In the genomic region with DNA sequence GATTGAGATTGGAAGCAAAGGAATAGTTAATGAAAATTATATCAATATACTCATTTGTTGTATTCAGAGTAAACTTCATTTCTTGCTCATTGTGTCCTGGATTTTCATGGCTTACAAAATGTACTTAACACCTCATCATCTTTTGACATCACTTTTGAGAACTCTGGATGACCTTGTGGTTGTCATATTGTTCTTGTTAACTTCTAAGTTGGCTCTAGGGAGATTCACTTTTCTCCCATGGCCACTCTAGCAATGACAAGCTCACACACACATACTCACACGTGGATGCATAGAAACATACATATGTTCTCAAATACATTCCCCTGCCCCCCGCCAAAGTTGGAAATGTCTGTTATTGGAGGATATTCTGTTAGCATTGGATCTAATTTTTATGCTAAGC, we compare ENCODE assay signal across 1 cellular context.
TF ChIP-seq lines count a peak whose summit lies in the region.

No MANE protein-coding gene starts in this region.

TF ChIP-seq in GM12878, 131 proteins besides CTCF, POLR2A, EP300 and RAD21:
- TF ChIP-seq ZZZ3 (IDR thresholded peaks at IDR 0.05; ENCODE audit: control insufficient read depth, insufficient read length, low read depth), result no peak
- TF ChIP-seq CREB1 (IDR thresholded peaks at IDR 0.05; ENCODE audit: low read depth), result no peak
- no peak; a peak in 1 of 4 replicates for TF ChIP-seq IKZF2 (IDR thresholded peaks at IDR 0.05)
- no peak for TF ChIP-seq TAF1 (IDR thresholded peaks at IDR 0.05; ENCODE audit: borderline replicate concordance, low read depth, low read length)
- no peak for TF ChIP-seq ASH2L (IDR thresholded peaks at IDR 0.05; ENCODE audit: borderline replicate concordance, low read depth)
- peak; percentile 14; the same call in 1 of the 2 replicates for TF ChIP-seq ATF7 (IDR thresholded peaks at IDR 0.05; ENCODE audit: low read depth)
- peak; percentile 32 for TF ChIP-seq MEF2B (IDR thresholded peaks at IDR 0.05; ENCODE audit: partially characterized antibody, poor library complexity, severe bottlenecking)
- 0 out of 2 replicates have a peak, but pooled peaks have one; percentile 21 for TF ChIP-seq IKZF1 (conservative IDR thresholded peaks at IDR 0.05)
- no peak for TF ChIP-seq HCFC1 (IDR thresholded peaks at IDR 0.05; ENCODE audit: low read length)
- TF ChIP-seq, protein P1, sequence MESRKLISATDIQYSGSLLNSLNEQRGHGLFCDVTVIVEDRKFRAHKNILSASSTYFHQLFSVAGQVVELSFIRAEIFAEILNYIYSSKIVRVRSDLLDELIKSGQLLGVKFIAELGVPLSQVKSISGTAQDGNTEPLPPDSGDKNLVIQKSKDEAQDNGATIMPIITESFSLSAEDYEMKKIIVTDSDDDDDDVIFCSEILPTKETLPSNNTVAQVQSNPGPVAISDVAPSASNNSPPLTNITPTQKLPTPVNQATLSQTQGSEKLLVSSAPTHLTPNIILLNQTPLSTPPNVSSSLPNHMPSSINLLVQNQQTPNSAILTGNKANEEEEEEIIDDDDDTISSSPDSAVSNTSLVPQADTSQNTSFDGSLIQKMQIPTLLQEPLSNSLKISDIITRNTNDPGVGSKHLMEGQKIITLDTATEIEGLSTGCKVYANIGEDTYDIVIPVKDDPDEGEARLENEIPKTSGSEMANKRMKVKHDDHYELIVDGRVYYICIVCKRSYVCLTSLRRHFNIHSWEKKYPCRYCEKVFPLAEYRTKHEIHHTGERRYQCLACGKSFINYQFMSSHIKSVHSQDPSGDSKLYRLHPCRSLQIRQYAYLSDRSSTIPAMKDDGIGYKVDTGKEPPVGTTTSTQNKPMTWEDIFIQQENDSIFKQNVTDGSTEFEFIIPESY (IDR thresholded peaks at IDR 0.05), result no peak
- no peak for TF ChIP-seq ZSCAN29 (IDR thresholded peaks at IDR 0.05)
- no peak for TF ChIP-seq FOS (IDR thresholded peaks at IDR 0.05; ENCODE audit: borderline replicate concordance, extremely low read depth, insufficient read length)
- TF ChIP-seq, protein P2, sequence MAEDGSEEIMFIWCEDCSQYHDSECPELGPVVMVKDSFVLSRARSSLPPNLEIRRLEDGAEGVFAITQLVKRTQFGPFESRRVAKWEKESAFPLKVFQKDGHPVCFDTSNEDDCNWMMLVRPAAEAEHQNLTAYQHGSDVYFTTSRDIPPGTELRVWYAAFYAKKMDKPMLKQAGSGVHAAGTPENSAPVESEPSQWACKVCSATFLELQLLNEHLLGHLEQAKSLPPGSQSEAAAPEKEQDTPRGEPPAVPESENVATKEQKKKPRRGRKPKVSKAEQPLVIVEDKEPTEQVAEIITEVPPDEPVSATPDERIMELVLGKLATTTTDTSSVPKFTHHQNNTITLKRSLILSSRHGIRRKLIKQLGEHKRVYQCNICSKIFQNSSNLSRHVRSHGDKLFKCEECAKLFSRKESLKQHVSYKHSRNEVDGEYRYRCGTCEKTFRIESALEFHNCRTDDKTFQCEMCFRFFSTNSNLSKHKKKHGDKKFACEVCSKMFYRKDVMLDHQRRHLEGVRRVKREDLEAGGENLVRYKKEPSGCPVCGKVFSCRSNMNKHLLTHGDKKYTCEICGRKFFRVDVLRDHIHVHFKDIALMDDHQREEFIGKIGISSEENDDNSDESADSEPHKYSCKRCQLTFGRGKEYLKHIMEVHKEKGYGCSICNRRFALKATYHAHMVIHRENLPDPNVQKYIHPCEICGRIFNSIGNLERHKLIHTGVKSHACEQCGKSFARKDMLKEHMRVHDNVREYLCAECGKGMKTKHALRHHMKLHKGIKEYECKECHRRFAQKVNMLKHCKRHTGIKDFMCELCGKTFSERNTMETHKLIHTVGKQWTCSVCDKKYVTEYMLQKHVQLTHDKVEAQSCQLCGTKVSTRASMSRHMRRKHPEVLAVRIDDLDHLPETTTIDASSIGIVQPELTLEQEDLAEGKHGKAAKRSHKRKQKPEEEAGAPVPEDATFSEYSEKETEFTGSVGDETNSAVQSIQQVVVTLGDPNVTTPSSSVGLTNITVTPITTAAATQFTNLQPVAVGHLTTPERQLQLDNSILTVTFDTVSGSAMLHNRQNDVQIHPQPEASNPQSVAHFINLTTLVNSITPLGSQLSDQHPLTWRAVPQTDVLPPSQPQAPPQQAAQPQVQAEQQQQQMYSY (CRISPR knock-in tag; IDR thresholded peaks at IDR 0.05), result no peak
- TF ChIP-seq ESRRA (IDR thresholded peaks at IDR 0.05; ENCODE audit: low read length), result no peak
- TF ChIP-seq POLR2AphosphoS5 (IDR thresholded peaks at IDR 0.05; ENCODE audit: low read length), result no peak
- TF ChIP-seq RCOR1 (conservative IDR thresholded peaks at IDR 0.05; ENCODE audit: low read depth, low read length), result no peak
- no peak for TF ChIP-seq MYB (IDR thresholded peaks at IDR 0.05; ENCODE audit: borderline replicate concordance, low read depth, low read length)
- no peak for TF ChIP-seq BRCA1 (IDR thresholded peaks at IDR 0.05; ENCODE audit: low read depth, low read length)
- no peak for TF ChIP-seq FOXK2 (IDR thresholded peaks at IDR 0.05)
- no peak for TF ChIP-seq TCF7 (IDR thresholded peaks at IDR 0.05; ENCODE audit: borderline replicate concordance)
- TF ChIP-seq, protein P3, sequence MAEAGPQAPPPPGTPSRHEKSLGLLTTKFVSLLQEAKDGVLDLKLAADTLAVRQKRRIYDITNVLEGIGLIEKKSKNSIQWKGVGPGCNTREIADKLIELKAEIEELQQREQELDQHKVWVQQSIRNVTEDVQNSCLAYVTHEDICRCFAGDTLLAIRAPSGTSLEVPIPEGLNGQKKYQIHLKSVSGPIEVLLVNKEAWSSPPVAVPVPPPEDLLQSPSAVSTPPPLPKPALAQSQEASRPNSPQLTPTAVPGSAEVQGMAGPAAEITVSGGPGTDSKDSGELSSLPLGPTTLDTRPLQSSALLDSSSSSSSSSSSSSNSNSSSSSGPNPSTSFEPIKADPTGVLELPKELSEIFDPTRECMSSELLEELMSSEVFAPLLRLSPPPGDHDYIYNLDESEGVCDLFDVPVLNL (IDR thresholded peaks at IDR 0.05; ENCODE audit: low read depth, low read length), result no peak
- TF ChIP-seq, protein P4, sequence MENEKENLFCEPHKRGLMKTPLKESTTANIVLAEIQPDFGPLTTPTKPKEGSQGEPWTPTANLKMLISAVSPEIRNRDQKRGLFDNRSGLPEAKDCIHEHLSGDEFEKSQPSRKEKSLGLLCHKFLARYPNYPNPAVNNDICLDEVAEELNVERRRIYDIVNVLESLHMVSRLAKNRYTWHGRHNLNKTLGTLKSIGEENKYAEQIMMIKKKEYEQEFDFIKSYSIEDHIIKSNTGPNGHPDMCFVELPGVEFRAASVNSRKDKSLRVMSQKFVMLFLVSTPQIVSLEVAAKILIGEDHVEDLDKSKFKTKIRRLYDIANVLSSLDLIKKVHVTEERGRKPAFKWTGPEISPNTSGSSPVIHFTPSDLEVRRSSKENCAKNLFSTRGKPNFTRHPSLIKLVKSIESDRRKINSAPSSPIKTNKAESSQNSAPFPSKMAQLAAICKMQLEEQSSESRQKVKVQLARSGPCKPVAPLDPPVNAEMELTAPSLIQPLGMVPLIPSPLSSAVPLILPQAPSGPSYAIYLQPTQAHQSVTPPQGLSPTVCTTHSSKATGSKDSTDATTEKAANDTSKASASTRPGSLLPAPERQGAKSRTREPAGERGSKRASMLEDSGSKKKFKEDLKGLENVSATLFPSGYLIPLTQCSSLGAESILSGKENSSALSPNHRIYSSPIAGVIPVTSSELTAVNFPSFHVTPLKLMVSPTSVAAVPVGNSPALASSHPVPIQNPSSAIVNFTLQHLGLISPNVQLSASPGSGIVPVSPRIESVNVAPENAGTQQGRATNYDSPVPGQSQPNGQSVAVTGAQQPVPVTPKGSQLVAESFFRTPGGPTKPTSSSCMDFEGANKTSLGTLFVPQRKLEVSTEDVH (IDR thresholded peaks at IDR 0.05; ENCODE audit: low read depth, partially characterized antibody), result no peak
- no peak for TF ChIP-seq SMAD1 (IDR thresholded peaks at IDR 0.05; ENCODE audit: low read depth, partially characterized antibody)
- no peak for TF ChIP-seq ZNF217 (IDR thresholded peaks at IDR 0.05)
- TF ChIP-seq ZNF384 (IDR thresholded peaks at IDR 0.05; ENCODE audit: borderline replicate concordance, low read depth, low read length), result no peak
- TF ChIP-seq HDGF (IDR thresholded peaks at IDR 0.05), result no peak
- peak; percentile 64; the same call in 1 of the 2 replicates for TF ChIP-seq NR2F1 (conservative IDR thresholded peaks at IDR 0.05)
- TF ChIP-seq, protein P5, sequence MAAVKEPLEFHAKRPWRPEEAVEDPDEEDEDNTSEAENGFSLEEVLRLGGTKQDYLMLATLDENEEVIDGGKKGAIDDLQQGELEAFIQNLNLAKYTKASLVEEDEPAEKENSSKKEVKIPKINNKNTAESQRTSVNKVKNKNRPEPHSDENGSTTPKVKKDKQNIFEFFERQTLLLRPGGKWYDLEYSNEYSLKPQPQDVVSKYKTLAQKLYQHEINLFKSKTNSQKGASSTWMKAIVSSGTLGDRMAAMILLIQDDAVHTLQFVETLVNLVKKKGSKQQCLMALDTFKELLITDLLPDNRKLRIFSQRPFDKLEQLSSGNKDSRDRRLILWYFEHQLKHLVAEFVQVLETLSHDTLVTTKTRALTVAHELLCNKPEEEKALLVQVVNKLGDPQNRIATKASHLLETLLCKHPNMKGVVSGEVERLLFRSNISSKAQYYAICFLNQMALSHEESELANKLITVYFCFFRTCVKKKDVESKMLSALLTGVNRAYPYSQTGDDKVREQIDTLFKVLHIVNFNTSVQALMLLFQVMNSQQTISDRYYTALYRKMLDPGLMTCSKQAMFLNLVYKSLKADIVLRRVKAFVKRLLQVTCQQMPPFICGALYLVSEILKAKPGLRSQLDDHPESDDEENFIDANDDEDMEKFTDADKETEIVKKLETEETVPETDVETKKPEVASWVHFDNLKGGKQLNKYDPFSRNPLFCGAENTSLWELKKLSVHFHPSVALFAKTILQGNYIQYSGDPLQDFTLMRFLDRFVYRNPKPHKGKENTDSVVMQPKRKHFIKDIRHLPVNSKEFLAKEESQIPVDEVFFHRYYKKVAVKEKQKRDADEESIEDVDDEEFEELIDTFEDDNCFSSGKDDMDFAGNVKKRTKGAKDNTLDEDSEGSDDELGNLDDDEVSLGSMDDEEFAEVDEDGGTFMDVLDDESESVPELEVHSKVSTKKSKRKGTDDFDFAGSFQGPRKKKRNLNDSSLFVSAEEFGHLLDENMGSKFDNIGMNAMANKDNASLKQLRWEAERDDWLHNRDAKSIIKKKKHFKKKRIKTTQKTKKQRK (IDR thresholded peaks at IDR 0.05; ENCODE audit: low read depth, low read length), result no peak
- TF ChIP-seq, protein P6, sequence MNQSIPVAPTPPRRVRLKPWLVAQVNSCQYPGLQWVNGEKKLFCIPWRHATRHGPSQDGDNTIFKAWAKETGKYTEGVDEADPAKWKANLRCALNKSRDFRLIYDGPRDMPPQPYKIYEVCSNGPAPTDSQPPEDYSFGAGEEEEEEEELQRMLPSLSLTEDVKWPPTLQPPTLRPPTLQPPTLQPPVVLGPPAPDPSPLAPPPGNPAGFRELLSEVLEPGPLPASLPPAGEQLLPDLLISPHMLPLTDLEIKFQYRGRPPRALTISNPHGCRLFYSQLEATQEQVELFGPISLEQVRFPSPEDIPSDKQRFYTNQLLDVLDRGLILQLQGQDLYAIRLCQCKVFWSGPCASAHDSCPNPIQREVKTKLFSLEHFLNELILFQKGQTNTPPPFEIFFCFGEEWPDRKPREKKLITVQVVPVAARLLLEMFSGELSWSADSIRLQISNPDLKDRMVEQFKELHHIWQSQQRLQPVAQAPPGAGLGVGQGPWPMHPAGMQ (IDR thresholded peaks at IDR 0.05; ENCODE audit: borderline replicate concordance), result no peak
- TF ChIP-seq, protein P7, sequence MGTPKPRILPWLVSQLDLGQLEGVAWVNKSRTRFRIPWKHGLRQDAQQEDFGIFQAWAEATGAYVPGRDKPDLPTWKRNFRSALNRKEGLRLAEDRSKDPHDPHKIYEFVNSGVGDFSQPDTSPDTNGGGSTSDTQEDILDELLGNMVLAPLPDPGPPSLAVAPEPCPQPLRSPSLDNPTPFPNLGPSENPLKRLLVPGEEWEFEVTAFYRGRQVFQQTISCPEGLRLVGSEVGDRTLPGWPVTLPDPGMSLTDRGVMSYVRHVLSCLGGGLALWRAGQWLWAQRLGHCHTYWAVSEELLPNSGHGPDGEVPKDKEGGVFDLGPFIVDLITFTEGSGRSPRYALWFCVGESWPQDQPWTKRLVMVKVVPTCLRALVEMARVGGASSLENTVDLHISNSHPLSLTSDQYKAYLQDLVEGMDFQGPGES (IDR thresholded peaks at IDR 0.05), result no peak
- TF ChIP-seq, protein P8, sequence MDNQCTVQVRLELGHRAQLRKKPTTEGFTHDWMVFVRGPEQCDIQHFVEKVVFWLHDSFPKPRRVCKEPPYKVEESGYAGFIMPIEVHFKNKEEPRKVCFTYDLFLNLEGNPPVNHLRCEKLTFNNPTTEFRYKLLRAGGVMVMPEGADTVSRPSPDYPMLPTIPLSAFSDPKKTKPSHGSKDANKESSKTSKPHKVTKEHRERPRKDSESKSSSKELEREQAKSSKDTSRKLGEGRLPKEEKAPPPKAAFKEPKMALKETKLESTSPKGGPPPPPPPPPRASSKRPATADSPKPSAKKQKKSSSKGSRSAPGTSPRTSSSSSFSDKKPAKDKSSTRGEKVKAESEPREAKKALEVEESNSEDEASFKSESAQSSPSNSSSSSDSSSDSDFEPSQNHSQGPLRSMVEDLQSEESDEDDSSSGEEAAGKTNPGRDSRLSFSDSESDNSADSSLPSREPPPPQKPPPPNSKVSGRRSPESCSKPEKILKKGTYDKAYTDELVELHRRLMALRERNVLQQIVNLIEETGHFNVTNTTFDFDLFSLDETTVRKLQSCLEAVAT (IDR thresholded peaks at IDR 0.05), result no peak
- TF ChIP-seq NFYA (IDR thresholded peaks at IDR 0.05; ENCODE audit: borderline replicate concordance, low read depth, low read length), result no peak
- no peak for TF ChIP-seq TCF12 (IDR thresholded peaks at IDR 0.05; ENCODE audit: low read depth, low read length)
- no peak for TF ChIP-seq YY1 (IDR thresholded peaks at IDR 0.05; ENCODE audit: low read depth, low read length)
- TF ChIP-seq SUZ12 (IDR thresholded peaks at IDR 0.05; ENCODE audit: unreplicated experiment), result no peak
